ENCODE assay signal across 28 cellular contexts in genomic region chr19:31257025-31257424, GRCh38.
"Had no signal": no experiment of that assay in that cellular context is flagged by ENCODE, and none has a peak within 500 bp of the region (broad histone marks: within the 10 kb centered on the region; RNA-seq: fewer than 3 reads in every experiment).

No MANE protein-coding gene starts in this region.

- H3K4me2 ChIP-seq: hepatocyte had no signal

- H3K4me3 Mint-ChIP-seq: activated CD8-positive, alpha-beta T cell treated with anti-CD3 and anti-CD28 coated beads for 36 hours; activated naive CD8-positive, alpha-beta T cell treated with anti-CD3 and anti-CD28 coated beads for 36 hours; activated T-cell treated with anti-CD3 and anti-CD28 coated beads, Interleukin-2, amount 50 U/mL, for 72 hours; effector memory CD8-positive, alpha-beta T cell; memory B cell; natural killer cell; stimulated activated memory B cell treated with anti-CD40 and anti-IgM and Interleukin-4, amounts not matched to agents 10 μg/mL and 1 μg/mL and 100 μg/mL, for 72 hours; stimulated activated naive CD8-positive, alpha-beta T cell treated with anti-CD3 and anti-CD28 coated beads, Interleukin-15, amount 100 ng/mL, for 72 hours; T-helper 17 cell had no signal

- H3K36me3 Mint-ChIP-seq: activated naive CD8-positive, alpha-beta T cell treated with anti-CD3 and anti-CD28 coated beads for 36 hours; memory B cell; natural killer cell; stimulated activated memory B cell treated with anti-CD40 and anti-IgM and Interleukin-4, amounts not matched to agents 10 μg/mL and 1 μg/mL and 100 μg/mL, for 72 hours had no signal

- H3K27ac Mint-ChIP-seq: activated CD8-positive, alpha-beta T cell treated with anti-CD3 and anti-CD28 coated beads for 36 hours; activated naive CD8-positive, alpha-beta T cell treated with anti-CD3 and anti-CD28 coated beads for 36 hours; activated T-cell treated with anti-CD3 and anti-CD28 coated beads, Interleukin-2, amount 50 U/mL, for 72 hours; effector memory CD8-positive, alpha-beta T cell; memory B cell; natural killer cell; stimulated activated memory B cell treated with anti-CD40 and anti-IgM and Interleukin-4, amounts not matched to agents 10 μg/mL and 1 μg/mL and 100 μg/mL, for 72 hours; T-helper 17 cell had no signal

- H3K27ac ChIP-seq: ascending aorta, brain microvascular endothelial cell, coronary artery, gastroesophageal sphincter, hepatocyte, ovary, prostate gland, upper lobe of left lung had no signal

- ATAC-seq: activated CD8-positive, alpha-beta T cell treated with anti-CD3 and anti-CD28 coated beads for 36 hours; activated T-cell treated with anti-CD3 and anti-CD28 coated beads, Interleukin-2, amount 50 U/mL, for 72 hours; effector memory CD8-positive, alpha-beta T cell; gastroesophageal sphincter; natural killer cell; sciatic nerve; stimulated activated memory B cell treated with anti-CD40 and anti-IgM and Interleukin-4, amounts not matched to agents 10 μg/mL and 1 μg/mL and 100 μg/mL, for 72 hours; stimulated activated naive CD8-positive, alpha-beta T cell treated with anti-CD3 and anti-CD28 coated beads, Interleukin-15, amount 100 ng/mL, for 72 hours; T-helper 17 cell had no signal

- H3K9me3 Mint-ChIP-seq: activated CD8-positive, alpha-beta T cell treated with anti-CD3 and anti-CD28 coated beads for 36 hours; activated naive CD8-positive, alpha-beta T cell treated with anti-CD3 and anti-CD28 coated beads for 36 hours; activated T-cell treated with anti-CD3 and anti-CD28 coated beads, Interleukin-2, amount 50 U/mL, for 72 hours; effector memory CD8-positive, alpha-beta T cell; natural killer cell; stimulated activated naive CD8-positive, alpha-beta T cell treated with anti-CD3 and anti-CD28 coated beads, Interleukin-15, amount 100 ng/mL, for 72 hours had no signal

- H3K27me3 ChIP-seq: ascending aorta, brain microvascular endothelial cell, gastroesophageal sphincter, hepatocyte, ovary, upper lobe of left lung had no signal

- H3K27me3 Mint-ChIP-seq: memory B cell; stimulated activated memory B cell treated with anti-CD40 and anti-IgM and Interleukin-4, amounts not matched to agents 10 μg/mL and 1 μg/mL and 100 μg/mL, for 72 hours had no signal

- H3K36me3 ChIP-seq: ascending aorta, brain microvascular endothelial cell, gastroesophageal sphincter, ovary, prostate gland, upper lobe of left lung had no signal

- H3K4me3 ChIP-seq: ascending aorta, coronary artery, gastroesophageal sphincter, hepatocyte, ovary, prostate gland, upper lobe of left lung had no signal

- DNase-seq: activated CD4-positive, alpha-beta T cell treated with anti-CD3 and anti-CD28 coated beads, Interleukin-2, amount 50 U/mL, for 1 hour; activated CD4-positive, CD25-positive, alpha-beta regulatory T cell treated with anti-CD3 and anti-CD28 coated beads, Interleukin-2, amount 50 U/mL, for 72 hours; activated CD8-positive, alpha-beta T cell treated with anti-CD3 and anti-CD28 coated beads for 36 hours; activated naive CD4-positive, alpha-beta T cell treated with Interleukin-2 at 50 U/mL for 16 hours; activated naive CD8-positive, alpha-beta T cell treated with anti-CD3 and anti-CD28 coated beads for 36 hours; activated T-cell treated with anti-CD3 and anti-CD28 coated beads for 4 hours; activated T-cell treated with anti-CD3 and anti-CD28 coated beads, Interleukin-2, amount 50 U/mL, for 72 hours; brain microvascular endothelial cell; effector memory CD8-positive, alpha-beta T cell; erythroblast; natural killer cell; ovary; retina; small intestine; stimulated activated CD4-positive, alpha-beta T cell treated with anti-CD3 and anti-CD28 coated beads, Interleukin-4, amount 100 ng/mL, for 24 hours; stimulated activated naive CD8-positive, alpha-beta T cell treated with anti-CD3 and anti-CD28 coated beads, Interleukin-15, amount 100 ng/mL, for 72 hours; substantia nigra; T-helper 17 cell; T1000; upper lobe of left lung had no signal

- H3K4me1 ChIP-seq: ascending aorta, prostate gland had no signal

- H3K9me3 ChIP-seq: ascending aorta, gastroesophageal sphincter, ovary, prostate gland, upper lobe of left lung had no signal

- H2AFZ ChIP-seq: hepatocyte had no signal

- H3K4me1 Mint-ChIP-seq: memory B cell; stimulated activated memory B cell treated with anti-CD40 and anti-IgM and Interleukin-4, amounts not matched to agents 10 μg/mL and 1 μg/mL and 100 μg/mL, for 72 hours; stimulated activated naive CD8-positive, alpha-beta T cell treated with anti-CD3 and anti-CD28 coated beads, Interleukin-15, amount 100 ng/mL, for 72 hours; T-helper 17 cell had no signal
